Comparison of ENCODE assay signal across 11 cellular contexts in the genomic region with DNA sequence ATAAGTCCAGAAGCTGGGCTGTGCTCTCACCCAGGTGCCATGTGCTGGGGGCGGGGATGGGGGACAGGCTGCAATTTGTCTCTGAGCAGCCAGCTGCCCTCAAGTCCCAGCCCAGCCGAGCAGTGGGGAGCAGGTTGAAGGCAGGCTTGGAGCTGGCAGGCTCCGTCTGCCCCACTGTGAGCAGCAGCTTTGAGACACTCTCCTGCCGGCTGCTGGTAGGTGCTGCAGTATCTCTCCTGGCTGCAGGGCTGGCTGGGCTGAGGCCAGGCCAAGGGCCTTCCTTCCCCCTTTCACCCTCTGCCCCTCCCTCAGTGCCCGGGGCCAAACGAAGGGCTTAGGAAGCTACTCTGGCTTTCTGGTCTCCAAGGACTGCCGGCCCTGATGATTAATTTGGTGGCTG. TPM values are rescaled to one million over a fixed set of nuclear protein-coding genes. Genes with fewer than 3 reads are reported as not detected.
"Had no signal": no experiment of that assay in that cellular context is flagged by ENCODE, and none has a peak within 500 bp of the region (broad histone marks: within the 10 kb centered on the region; RNA-seq: fewer than 3 reads in every experiment).

No MANE protein-coding gene starts in this region.

RNA-seq across cellular contexts. Expression of a gene that starts 50.6 kb away (rescaled TPM):
- total RNA-seq: lower lobe of right lung; mammary epithelial cell; naive thymus-derived CD8-positive, alpha-beta T cell; progenitor cell of endocrine pancreas; skeletal muscle tissue; smooth muscle cell; subcutaneous adipose tissue; suprapubic skin; ureter; uterus had no signal
- polyA plus RNA-seq: keratinocyte; mammary epithelial cell; naive thymus-derived CD8-positive, alpha-beta T cell; smooth muscle cell had no signal
